In genomic region chr2:9843229-9844035, GRCh38 we compare ENCODE assay signal across 1 cellular context.
TF ChIP-seq lines count a peak whose summit lies in the region.

Gene TAF1B (plus strand): TSS chr2:9843474. CDS start chr2:9843542, 68 bp downstream.

TF ChIP-seq in GM12878, 131 proteins besides CTCF, POLR2A, EP300 and RAD21 (continued from another document and continues in another):
- TF ChIP-seq, protein P1, sequence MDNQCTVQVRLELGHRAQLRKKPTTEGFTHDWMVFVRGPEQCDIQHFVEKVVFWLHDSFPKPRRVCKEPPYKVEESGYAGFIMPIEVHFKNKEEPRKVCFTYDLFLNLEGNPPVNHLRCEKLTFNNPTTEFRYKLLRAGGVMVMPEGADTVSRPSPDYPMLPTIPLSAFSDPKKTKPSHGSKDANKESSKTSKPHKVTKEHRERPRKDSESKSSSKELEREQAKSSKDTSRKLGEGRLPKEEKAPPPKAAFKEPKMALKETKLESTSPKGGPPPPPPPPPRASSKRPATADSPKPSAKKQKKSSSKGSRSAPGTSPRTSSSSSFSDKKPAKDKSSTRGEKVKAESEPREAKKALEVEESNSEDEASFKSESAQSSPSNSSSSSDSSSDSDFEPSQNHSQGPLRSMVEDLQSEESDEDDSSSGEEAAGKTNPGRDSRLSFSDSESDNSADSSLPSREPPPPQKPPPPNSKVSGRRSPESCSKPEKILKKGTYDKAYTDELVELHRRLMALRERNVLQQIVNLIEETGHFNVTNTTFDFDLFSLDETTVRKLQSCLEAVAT (IDR thresholded peaks at IDR 0.05) = no peak
- TF ChIP-seq CHD2 (IDR thresholded peaks at IDR 0.05; ENCODE audit: borderline replicate concordance, low read depth, low read length) = peak; percentile 12; the same call in 1 of the 2 replicates
- TF ChIP-seq, protein P2, sequence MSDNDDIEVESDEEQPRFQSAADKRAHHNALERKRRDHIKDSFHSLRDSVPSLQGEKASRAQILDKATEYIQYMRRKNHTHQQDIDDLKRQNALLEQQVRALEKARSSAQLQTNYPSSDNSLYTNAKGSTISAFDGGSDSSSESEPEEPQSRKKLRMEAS (IDR thresholded peaks at IDR 0.05; ENCODE audit: low read depth, low read length) = peak; percentile 68; the same call in 1 of the 2 replicates
- TF ChIP-seq SKIL (IDR thresholded peaks at IDR 0.05; ENCODE audit: low read depth, poor library complexity, severe bottlenecking) = no peak
- TF ChIP-seq MYC (IDR thresholded peaks at IDR 0.05; ENCODE audit: insufficient read depth, insufficient read length, insufficient replicate concordance, low read length, severe bottlenecking) = no peak
- no peak for TF ChIP-seq RAD51 (IDR thresholded peaks at IDR 0.05)
- TF ChIP-seq BMI1 (IDR thresholded peaks at IDR 0.05; ENCODE audit: borderline replicate concordance) = peak; percentile 16; the same call in 1 of the 2 replicates
- no peak for TF ChIP-seq RCOR1 (conservative IDR thresholded peaks at IDR 0.05; ENCODE audit: low read depth, low read length)
- TF ChIP-seq BACH1 (IDR thresholded peaks at IDR 0.05; ENCODE audit: borderline replicate concordance) = no peak; the same call in 1 of the 2 replicates
- no peak for TF ChIP-seq EZH2 (IDR thresholded peaks at IDR 0.05; ENCODE audit: borderline replicate concordance, control insufficient read depth, low read depth, low read length)
- no peak for TF ChIP-seq CEBPB (IDR thresholded peaks at IDR 0.05; ENCODE audit: borderline replicate concordance in 1 of 2, low read depth in 2 of 2, low read length in 2 of 2)
- TF ChIP-seq RUNX3 (IDR thresholded peaks at IDR 0.05; ENCODE audit: low read length) = peak; percentile 70; the same call in 1 of the 2 replicates
- no peak for TF ChIP-seq RFX5 (IDR thresholded peaks at IDR 0.05; ENCODE audit: low read depth, low read length)
- TF ChIP-seq GABPA (IDR thresholded peaks at IDR 0.05; ENCODE audit: low read depth) = peak; percentile 76
- TF ChIP-seq RELB (IDR thresholded peaks at IDR 0.05; ENCODE audit: low read depth) = no peak
- TF ChIP-seq EED (IDR thresholded peaks at IDR 0.05; ENCODE audit: low read depth) = peak; percentile 58
- TF ChIP-seq SRF (IDR thresholded peaks at IDR 0.05; ENCODE audit: low read depth in 2 of 2, low read length in 2 of 2) = 0 out of 4 replicates have a peak, but pooled peaks of 1 of the 2 experiments have one; percentile 9
- TF ChIP-seq, protein P3, sequence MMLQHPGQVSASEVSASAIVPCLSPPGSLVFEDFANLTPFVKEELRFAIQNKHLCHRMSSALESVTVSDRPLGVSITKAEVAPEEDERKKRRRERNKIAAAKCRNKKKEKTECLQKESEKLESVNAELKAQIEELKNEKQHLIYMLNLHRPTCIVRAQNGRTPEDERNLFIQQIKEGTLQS (IDR thresholded peaks at IDR 0.05; ENCODE audit: borderline replicate concordance, extremely low read depth, low read depth, low read length) = no peak
- no peak for TF ChIP-seq MTA3 (IDR thresholded peaks at IDR 0.05; ENCODE audit: borderline replicate concordance, low read length)
- peak; percentile 78 for TF ChIP-seq TCF12 (IDR thresholded peaks at IDR 0.05; ENCODE audit: low read depth, low read length)
- TF ChIP-seq PAX5 (IDR thresholded peaks at IDR 0.05; ENCODE audit: borderline replicate concordance, low read depth, low read length) = no peak
- peak; percentile 78; the same call in 1 of the 2 replicates for TF ChIP-seq PML (IDR thresholded peaks at IDR 0.05; ENCODE audit: low read length)
- TF ChIP-seq, protein P4, sequence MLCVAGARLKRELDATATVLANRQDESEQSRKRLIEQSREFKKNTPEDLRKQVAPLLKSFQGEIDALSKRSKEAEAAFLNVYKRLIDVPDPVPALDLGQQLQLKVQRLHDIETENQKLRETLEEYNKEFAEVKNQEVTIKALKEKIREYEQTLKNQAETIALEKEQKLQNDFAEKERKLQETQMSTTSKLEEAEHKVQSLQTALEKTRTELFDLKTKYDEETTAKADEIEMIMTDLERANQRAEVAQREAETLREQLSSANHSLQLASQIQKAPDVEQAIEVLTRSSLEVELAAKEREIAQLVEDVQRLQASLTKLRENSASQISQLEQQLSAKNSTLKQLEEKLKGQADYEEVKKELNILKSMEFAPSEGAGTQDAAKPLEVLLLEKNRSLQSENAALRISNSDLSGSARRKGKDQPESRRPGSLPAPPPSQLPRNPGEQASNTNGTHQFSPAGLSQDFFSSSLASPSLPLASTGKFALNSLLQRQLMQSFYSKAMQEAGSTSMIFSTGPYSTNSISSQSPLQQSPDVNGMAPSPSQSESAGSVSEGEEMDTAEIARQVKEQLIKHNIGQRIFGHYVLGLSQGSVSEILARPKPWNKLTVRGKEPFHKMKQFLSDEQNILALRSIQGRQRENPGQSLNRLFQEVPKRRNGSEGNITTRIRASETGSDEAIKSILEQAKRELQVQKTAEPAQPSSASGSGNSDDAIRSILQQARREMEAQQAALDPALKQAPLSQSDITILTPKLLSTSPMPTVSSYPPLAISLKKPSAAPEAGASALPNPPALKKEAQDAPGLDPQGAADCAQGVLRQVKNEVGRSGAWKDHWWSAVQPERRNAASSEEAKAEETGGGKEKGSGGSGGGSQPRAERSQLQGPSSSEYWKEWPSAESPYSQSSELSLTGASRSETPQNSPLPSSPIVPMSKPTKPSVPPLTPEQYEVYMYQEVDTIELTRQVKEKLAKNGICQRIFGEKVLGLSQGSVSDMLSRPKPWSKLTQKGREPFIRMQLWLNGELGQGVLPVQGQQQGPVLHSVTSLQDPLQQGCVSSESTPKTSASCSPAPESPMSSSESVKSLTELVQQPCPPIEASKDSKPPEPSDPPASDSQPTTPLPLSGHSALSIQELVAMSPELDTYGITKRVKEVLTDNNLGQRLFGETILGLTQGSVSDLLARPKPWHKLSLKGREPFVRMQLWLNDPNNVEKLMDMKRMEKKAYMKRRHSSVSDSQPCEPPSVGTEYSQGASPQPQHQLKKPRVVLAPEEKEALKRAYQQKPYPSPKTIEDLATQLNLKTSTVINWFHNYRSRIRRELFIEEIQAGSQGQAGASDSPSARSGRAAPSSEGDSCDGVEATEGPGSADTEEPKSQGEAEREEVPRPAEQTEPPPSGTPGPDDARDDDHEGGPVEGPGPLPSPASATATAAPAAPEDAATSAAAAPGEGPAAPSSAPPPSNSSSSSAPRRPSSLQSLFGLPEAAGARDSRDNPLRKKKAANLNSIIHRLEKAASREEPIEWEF (IDR thresholded peaks at IDR 0.05; ENCODE audit: insufficient replicate concordance, low read depth, low read length) = no peak
- TF ChIP-seq FOS (IDR thresholded peaks at IDR 0.05; ENCODE audit: borderline replicate concordance, extremely low read depth, insufficient read length) = no peak
- TF ChIP-seq TBL1XR1 (IDR thresholded peaks at IDR 0.05; ENCODE audit: low read depth, low read length) = no peak; the same call in 1 of the 2 replicates
- TF ChIP-seq RBBP5 (conservative IDR thresholded peaks at IDR 0.05) = no peak
- peak; percentile 64 for TF ChIP-seq ZNF24 (IDR thresholded peaks at IDR 0.05)
- no peak for TF ChIP-seq USF2 (IDR thresholded peaks at IDR 0.05; ENCODE audit: borderline replicate concordance, low read depth, low read length)
- TF ChIP-seq LARP7 (IDR thresholded peaks at IDR 0.05) = no peak; the same call in 1 of the 2 replicates
- TF ChIP-seq MEF2B (IDR thresholded peaks at IDR 0.05; ENCODE audit: partially characterized antibody, poor library complexity, severe bottlenecking) = peak; percentile 2
- no peak for TF ChIP-seq PBX3 (IDR thresholded peaks at IDR 0.05; ENCODE audit: insufficient replicate concordance, low read depth, low read length)
- TF ChIP-seq CREM (IDR thresholded peaks at IDR 0.05; ENCODE audit: low read depth) = peak; percentile 16; the same call in 1 of the 2 replicates
- TF ChIP-seq NRF1 (conservative IDR thresholded peaks at IDR 0.05; ENCODE audit: low read depth, low read length) = peak; percentile 75
- TF ChIP-seq SREBF2 (IDR thresholded peaks at IDR 0.05; ENCODE audit: low read length) = no peak
- TF ChIP-seq SPI1 (IDR thresholded peaks at IDR 0.05; ENCODE audit: borderline replicate concordance, insufficient read depth, low read depth, low read length) = no peak
- TF ChIP-seq SUZ12 (IDR thresholded peaks at IDR 0.05; ENCODE audit: unreplicated experiment) = no peak
- TF ChIP-seq SMAD5 (IDR thresholded peaks at IDR 0.05; ENCODE audit: low read depth) = no peak
- TF ChIP-seq FOXM1 (IDR thresholded peaks at IDR 0.05; ENCODE audit: low read depth, low read length) = no peak
- TF ChIP-seq TCF3 (IDR thresholded peaks at IDR 0.05; ENCODE audit: borderline replicate concordance, insufficient read depth, low read depth, low read length) = peak; percentile 83
- no peak for TF ChIP-seq CEBPZ (IDR thresholded peaks at IDR 0.05; ENCODE audit: low read depth, low read length)
